ENCODE assay signal across 1 cellular context in the genomic region with DNA sequence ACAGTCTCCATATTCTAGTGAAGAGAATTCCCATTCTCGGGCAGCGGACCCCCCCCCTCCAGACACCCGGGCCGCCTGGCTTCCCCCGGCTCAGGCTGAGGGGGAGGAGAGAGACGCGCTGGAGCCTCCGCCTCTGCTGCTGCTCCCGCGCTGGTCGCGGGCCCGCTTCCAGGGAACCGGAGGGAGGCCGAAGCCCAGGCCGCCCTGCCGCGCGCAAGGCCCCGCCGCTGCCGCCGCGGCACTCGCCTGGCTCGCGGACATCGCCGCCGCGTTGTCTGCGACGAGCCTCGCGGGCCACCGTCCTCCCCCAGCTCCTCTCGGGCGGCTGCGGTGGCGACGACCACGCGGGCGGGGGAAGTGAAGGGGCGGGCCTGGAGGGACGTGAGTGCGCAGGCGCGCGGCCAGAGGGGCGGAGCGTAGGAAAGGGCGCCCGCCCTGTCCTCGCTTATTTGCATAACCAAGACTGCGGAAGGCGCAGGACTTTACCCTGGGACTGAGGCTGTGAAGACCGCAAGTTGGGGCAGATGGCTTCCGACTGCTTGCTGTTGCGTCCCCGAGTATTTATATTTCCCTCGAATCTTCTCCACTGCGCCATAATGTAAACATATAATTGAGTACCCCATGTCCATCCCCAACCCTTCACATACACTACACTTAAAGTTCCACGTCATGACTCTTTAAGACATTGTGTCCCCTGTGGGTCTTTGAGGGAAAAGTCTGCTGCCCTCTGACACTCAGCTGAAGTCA.
A peak's percentile ranks its signal among the peaks of the same experiment; 100 is the strongest.
TF ChIP-seq lines count a peak whose summit lies in the region.

A gene with protein sequence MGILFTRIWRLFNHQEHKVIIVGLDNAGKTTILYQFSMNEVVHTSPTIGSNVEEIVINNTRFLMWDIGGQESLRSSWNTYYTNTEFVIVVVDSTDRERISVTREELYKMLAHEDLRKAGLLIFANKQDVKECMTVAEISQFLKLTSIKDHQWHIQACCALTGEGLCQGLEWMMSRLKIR (minus strand): TSS at position 279 of the 747 bp plus-strand sequence. CDS start 245 bp downstream, at position 34.

TF ChIP-seq in HCT116, 20 proteins besides CTCF, POLR2A, EP300 and RAD21 (continued from another document):
- TF ChIP-seq, protein P1, sequence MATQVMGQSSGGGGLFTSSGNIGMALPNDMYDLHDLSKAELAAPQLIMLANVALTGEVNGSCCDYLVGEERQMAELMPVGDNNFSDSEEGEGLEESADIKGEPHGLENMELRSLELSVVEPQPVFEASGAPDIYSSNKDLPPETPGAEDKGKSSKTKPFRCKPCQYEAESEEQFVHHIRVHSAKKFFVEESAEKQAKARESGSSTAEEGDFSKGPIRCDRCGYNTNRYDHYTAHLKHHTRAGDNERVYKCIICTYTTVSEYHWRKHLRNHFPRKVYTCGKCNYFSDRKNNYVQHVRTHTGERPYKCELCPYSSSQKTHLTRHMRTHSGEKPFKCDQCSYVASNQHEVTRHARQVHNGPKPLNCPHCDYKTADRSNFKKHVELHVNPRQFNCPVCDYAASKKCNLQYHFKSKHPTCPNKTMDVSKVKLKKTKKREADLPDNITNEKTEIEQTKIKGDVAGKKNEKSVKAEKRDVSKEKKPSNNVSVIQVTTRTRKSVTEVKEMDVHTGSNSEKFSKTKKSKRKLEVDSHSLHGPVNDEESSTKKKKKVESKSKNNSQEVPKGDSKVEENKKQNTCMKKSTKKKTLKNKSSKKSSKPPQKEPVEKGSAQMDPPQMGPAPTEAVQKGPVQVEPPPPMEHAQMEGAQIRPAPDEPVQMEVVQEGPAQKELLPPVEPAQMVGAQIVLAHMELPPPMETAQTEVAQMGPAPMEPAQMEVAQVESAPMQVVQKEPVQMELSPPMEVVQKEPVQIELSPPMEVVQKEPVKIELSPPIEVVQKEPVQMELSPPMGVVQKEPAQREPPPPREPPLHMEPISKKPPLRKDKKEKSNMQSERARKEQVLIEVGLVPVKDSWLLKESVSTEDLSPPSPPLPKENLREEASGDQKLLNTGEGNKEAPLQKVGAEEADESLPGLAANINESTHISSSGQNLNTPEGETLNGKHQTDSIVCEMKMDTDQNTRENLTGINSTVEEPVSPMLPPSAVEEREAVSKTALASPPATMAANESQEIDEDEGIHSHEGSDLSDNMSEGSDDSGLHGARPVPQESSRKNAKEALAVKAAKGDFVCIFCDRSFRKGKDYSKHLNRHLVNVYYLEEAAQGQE (IDR thresholded peaks at IDR 0.05; ENCODE audit: low read depth): no peak
- TF ChIP-seq SP1 (IDR thresholded peaks at IDR 0.05; ENCODE audit: low read depth) (no peak; the same call in none of the 2 replicates), JUND (IDR thresholded peaks at IDR 0.05) (no peak), CBX3 (IDR thresholded peaks at IDR 0.05; ENCODE audit: low read depth) (peak; percentile 40; the same call in 1 of the 2 replicates), ZNF274 (IDR thresholded peaks at IDR 0.05; ENCODE audit: low read depth, low read length) (no peak), YY1 (IDR thresholded peaks at IDR 0.05; ENCODE audit: extremely low read depth, insufficient replicate concordance, low read depth, low read length) (peak; percentile 63), ELF1 (IDR thresholded peaks at IDR 0.05; ENCODE audit: borderline replicate concordance, low read depth) (peak; percentile 31; the same call in 1 of the 2 replicates), SRF (IDR thresholded peaks at IDR 0.05; ENCODE audit: low read depth) (no peak)
